ENCODE assay signal across 9 cellular contexts in the genomic region with DNA sequence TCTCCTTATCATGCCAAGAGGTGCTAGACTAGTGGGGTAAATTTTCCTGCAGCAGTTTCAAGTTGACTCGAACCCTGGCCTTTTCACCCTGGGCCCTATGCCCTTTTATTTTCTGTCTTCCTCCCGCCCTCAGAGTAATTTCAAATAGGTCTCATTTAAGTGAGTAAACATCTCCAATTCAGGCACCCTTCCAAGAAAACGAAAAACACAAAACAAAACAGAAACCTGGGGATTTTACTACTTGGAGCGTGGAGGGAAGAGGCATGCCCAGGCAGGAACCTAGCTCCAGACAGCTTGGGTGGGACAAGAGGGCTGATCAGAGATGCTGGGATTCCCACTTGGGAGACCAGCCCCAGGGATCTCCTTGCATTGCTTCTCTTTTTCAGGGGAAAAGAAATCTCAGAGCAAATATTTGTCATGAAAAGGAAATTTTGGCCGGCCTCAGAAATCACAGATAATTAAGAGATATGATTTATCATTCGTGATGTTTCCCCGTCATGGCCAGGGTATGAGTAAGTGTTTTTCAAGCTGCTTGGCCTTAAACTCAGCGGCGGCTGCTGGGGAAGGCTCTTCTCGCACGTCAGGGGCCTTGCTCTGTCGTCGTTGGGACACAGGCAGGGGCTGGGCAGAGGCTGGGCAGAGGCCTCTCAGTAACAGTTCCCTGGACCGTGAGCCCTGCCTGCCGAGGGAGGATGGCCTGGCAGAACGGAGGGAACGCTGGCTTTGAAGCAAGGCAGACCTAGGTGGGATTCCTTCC.
DNase-seq lines count a peak whose midpoint lies in the region; ATAC-seq and TF ChIP-seq lines count a peak whose summit lies in the region.
"Had no signal": no experiment of that assay in that cellular context is flagged by ENCODE, and none has a peak within 500 bp of the region (broad histone marks: within the 10 kb centered on the region; RNA-seq: fewer than 3 reads in every experiment).

No MANE protein-coding gene starts in this region.

- H3K36me3 ChIP-seq in tibial artery: no peaks in the 10 kb centered on the region

- TF ChIP-seq CTCF in WTC11 (IDR thresholded peaks at IDR 0.05) (no peak), tibial artery (IDR thresholded peaks at IDR 0.05) (no peak)

- H3K27me3 ChIP-seq in right cardiac atrium (ENCODE audit: control insufficient read depth, insufficient read depth): no peaks in the 10 kb centered on the region
- no peaks in the 10 kb centered on the region for H3K27me3 ChIP-seq in tibial artery

- H3K36me3 Mint-ChIP-seq in WTC11: no peaks in the 10 kb centered on the region

- no peak overlapping the region for H3K4me3 ChIP-seq in right cardiac atrium (ENCODE audit: low read length)
- no peak overlapping the region for H3K4me3 ChIP-seq in tibial artery
- H3K4me3 ChIP-seq: SK-N-MC had no signal

- H3K4me3 Mint-ChIP-seq in WTC11: no peak overlapping the region

- CTCF ChIA-PET in WTC11 (lab: Charles Lee): no interaction called here

- WGBS in right cardiac atrium: 39% methylated on average over 17 of the region's 17 CpGs

- peak; percentile 38; the same call in 1 of the 2 replicates for ATAC-seq in WTC11
- ATAC-seq in right cardiac atrium: peak; percentile 68 to 77
- no peak for ATAC-seq in HG03095 (IDR thresholded peaks at IDR 0.05; ENCODE audit: unreplicated experiment)

- POLR2A ChIA-PET in WTC11 (lab: Charles Lee): no interaction called here

- H3K4me1 ChIP-seq in right cardiac atrium (ENCODE audit: control insufficient read depth, insufficient read depth, low read length) (peaks cover 10% of the 10 kb centered on the region), tibial artery (peaks cover 0 to 58% (median 43%) of the 10 kb centered on the region in 4 donors)

- H3K27ac Mint-ChIP-seq in WTC11: peak overlapping the region; percentile 69; the same call in 1 of the 2 replicates

- peaks cover 9% of the 10 kb centered on the region for H3K4me1 Mint-ChIP-seq in WTC11

- DNase-seq in LoVo (ENCODE audit: low spot score) (peak; percentile 78), WTC11 (ENCODE audit: low spot score) (no peak), right cardiac atrium (peak; percentile 88 to 91 (median 88)), tibial artery (peak; percentile 79 to 84), NCI-H128 (lab: John Stamatoyannopoulos, UW; ENCODE audit: unreplicated experiment) (no peak), MV-4-11 (lab: John Stamatoyannopoulos, UW) (no peak)
- no peak for DNase-seq in activated CD4-positive, alpha-beta T cell treated with anti-CD3 and anti-CD28 coated beads, Interleukin-2, amount 50 U/mL, for 4 hours

- H3K27ac ChIP-seq in right cardiac atrium (ENCODE audit: low read length) (peak overlapping the region; percentile 89), tibial artery (peak overlapping the region; percentile 64 to 80)
- H3K27ac ChIP-seq: SK-N-MC had no signal

- no peaks in the 10 kb centered on the region for H3K9me3 Mint-ChIP-seq in WTC11

- H3K9me3 ChIP-seq in right cardiac atrium (ENCODE audit: control insufficient read depth, low read length): no peaks in the 10 kb centered on the region
- H3K9me3 ChIP-seq in tibial artery: no peaks in the 10 kb centered on the region

- H3K27me3 Mint-ChIP-seq in WTC11 (ENCODE audit: low read depth): no peaks in the 10 kb centered on the region; the same call in 1 of the 2 replicates

- intact Hi-C loops in right cardiac atrium (cut with DNase I) (loop anchor here in 3 of 4 donors (10.0 kb wide), 4 partner anchors 93 to 253 kb away; a partner anchor contains a TSS), tibial artery (cut with DNase I; ENCODE audit: low total_unique reads) (no loop called here)

TF ChIP-seq in WTC11, 78 proteins besides CTCF, POLR2A, EP300 and RAD21:
- TF ChIP-seq TCF7 (CRISPR knock-in tag; IDR thresholded peaks at IDR 0.05; ENCODE audit: low read depth) (no peak), NFE2L1 (CRISPR knock-in tag; IDR thresholded peaks at IDR 0.05) (no peak)
- TF ChIP-seq, protein P1, sequence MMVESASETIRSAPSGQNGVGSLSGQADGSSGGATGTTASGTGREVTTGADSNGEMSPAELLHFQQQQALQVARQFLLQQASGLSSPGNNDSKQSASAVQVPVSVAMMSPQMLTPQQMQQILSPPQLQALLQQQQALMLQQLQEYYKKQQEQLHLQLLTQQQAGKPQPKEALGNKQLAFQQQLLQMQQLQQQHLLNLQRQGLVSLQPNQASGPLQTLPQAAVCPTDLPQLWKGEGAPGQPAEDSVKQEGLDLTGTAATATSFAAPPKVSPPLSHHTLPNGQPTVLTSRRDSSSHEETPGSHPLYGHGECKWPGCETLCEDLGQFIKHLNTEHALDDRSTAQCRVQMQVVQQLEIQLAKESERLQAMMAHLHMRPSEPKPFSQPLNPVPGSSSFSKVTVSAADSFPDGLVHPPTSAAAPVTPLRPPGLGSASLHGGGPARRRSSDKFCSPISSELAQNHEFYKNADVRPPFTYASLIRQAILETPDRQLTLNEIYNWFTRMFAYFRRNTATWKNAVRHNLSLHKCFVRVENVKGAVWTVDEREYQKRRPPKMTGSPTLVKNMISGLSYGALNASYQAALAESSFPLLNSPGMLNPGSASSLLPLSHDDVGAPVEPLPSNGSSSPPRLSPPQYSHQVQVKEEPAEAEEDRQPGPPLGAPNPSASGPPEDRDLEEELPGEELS (CRISPR knock-in tag; IDR thresholded peaks at IDR 0.05): no peak

Comparison
In these comparisons a context has a peak if more than half of its experiments do, and no peak if none do; other contexts are left out.
1. DNase-seq: peak in LoVo (single experiment), right cardiac atrium (3 of 3) and tibial artery (2 of 2); none in WTC11 (single experiment), NCI-H128 (single experiment), activated CD4-positive, alpha-beta T cell treated with anti-CD3 and anti-CD28 coated beads, Interleukin-2, amount 50 U/mL, for 4 hours (0 of 2) and MV-4-11 (single experiment).